In genomic region chrX:71253253-71254091, GRCh38 we compare ENCODE assay signal across 8 cellular contexts. TPM values are rescaled to one million over a fixed set of nuclear protein-coding genes. Genes with fewer than 3 reads are reported as not detected.
A peak's percentile ranks its signal among the peaks of the same experiment; 100 is the strongest.
DNase-seq lines count a peak whose midpoint lies in the region; ATAC-seq and TF ChIP-seq lines count a peak whose summit lies in the region.

No MANE protein-coding gene starts in this region.

- H3K4me3 ChIP-seq in Panc1 (ENCODE audit: low read depth in 2 of 2, low read length in 2 of 2) (peak overlapping the region; percentile 79 to 84), right atrium auricular region (peak overlapping the region; percentile 67 to 69), sigmoid colon (peak overlapping the region; percentile 53 to 70 (median 66))

- ATAC-seq in Panc1 (no peak; the same call in 1 of the 2 replicates), GM18517 (IDR thresholded peaks at IDR 0.05; ENCODE audit: unreplicated experiment) (no peak)
- ATAC-seq in activated naive CD8-positive, alpha-beta T cell treated with anti-CD3 and anti-CD28 coated beads, Interleukin-2, amount 50 U/mL, for 24 hours, result no peak

- TF ChIP-seq CTCF in Panc1 (IDR thresholded peaks at IDR 0.05) (no peak; the same call in 1 of the 2 replicates), right atrium auricular region (IDR thresholded peaks at IDR 0.05) (peak; percentile 24 to 59), sigmoid colon (IDR thresholded peaks at IDR 0.05) (peak in 1 of 4 experiments; percentile 53)

- no peaks in the 10 kb centered on the region for H3K9me3 Mint-ChIP-seq in activated naive CD8-positive, alpha-beta T cell treated with anti-CD3 and anti-CD28 coated beads, Interleukin-2, amount 50 U/mL, for 24 hours

- H3K36me3 Mint-ChIP-seq in activated naive CD8-positive, alpha-beta T cell treated with anti-CD3 and anti-CD28 coated beads, Interleukin-2, amount 50 U/mL, for 24 hours (ENCODE audit: low read depth), result peaks cover 8% of the 10 kb centered on the region

- 1 to 2% methylated on average over 35 of the region's 35 CpGs for WGBS in sigmoid colon, 2 donors

- no peaks in the 10 kb centered on the region for H3K27me3 ChIP-seq in Panc1 (ENCODE audit: control insufficient read depth, insufficient read depth, low read length)
- no peaks in the 10 kb centered on the region for H3K27me3 ChIP-seq in right atrium auricular region
- no peaks in the 10 kb centered on the region for H3K27me3 ChIP-seq in sigmoid colon

- H3K9me3 ChIP-seq in Panc1 (ENCODE audit: control insufficient read depth, insufficient read depth, low read depth, low read length) (no peaks in the 10 kb centered on the region), right atrium auricular region (no peaks in the 10 kb centered on the region), sigmoid colon (no peaks in the 10 kb centered on the region)

- H3K27ac Mint-ChIP-seq in activated naive CD8-positive, alpha-beta T cell treated with anti-CD3 and anti-CD28 coated beads, Interleukin-2, amount 50 U/mL, for 24 hours, result peak overlapping the region; percentile 88

- H3K4me3 Mint-ChIP-seq in activated naive CD8-positive, alpha-beta T cell treated with anti-CD3 and anti-CD28 coated beads, Interleukin-2, amount 50 U/mL, for 24 hours, result peak overlapping the region; percentile 88

- in situ Hi-C loops in Panc1 (cut with HindIII; ENCODE audit: low pct_unique_long_range_greater_than_20kb, low sequenced_read_pairs), result no loop called here

- CTCF ChIA-PET in Panc1 (lab: Charles Lee), result interaction anchor here (0.8 kb wide), 1 partner anchor 109 kb away, joined by 8 read pairs; the partner anchor contains the start of gene NLGN3

- BruUV-seq in Panc1 (replicated peaks; lab: Mats Ljungman, UMichigan), result no TSS peak

- H3K27ac ChIP-seq in Panc1 (ENCODE audit: low read length) (peak overlapping the region; percentile 82), right atrium auricular region (peak overlapping the region; percentile 79 to 87), sigmoid colon (peak overlapping the region; percentile 85 to 93 (median 89))

- peaks cover 32% of the 10 kb centered on the region for H3K4me1 Mint-ChIP-seq in activated naive CD8-positive, alpha-beta T cell treated with anti-CD3 and anti-CD28 coated beads, Interleukin-2, amount 50 U/mL, for 24 hours

- no peaks in the 10 kb centered on the region for H3K27me3 Mint-ChIP-seq in activated naive CD8-positive, alpha-beta T cell treated with anti-CD3 and anti-CD28 coated beads, Interleukin-2, amount 50 U/mL, for 24 hours

- POLR2A ChIA-PET in Panc1 (lab: Charles Lee), result no interaction called here

- intact Hi-C loops in Panc1 (cut with micrococcal nuclease; ENCODE audit: unreplicated experiment) (no loop called here), sigmoid colon (cut with DNase I) (loop anchor here (2.0 to 10.0 kb wide), 3 partner anchors 31 to 113 kb away; partner anchors contain the start of gene TAF1)

- DNase-seq in AG08396 (ENCODE audit: low spot score), result peak; percentile 57
- peak; percentile 32 for DNase-seq in GM19238 (ENCODE audit: insufficient read length, low spot score)
- no peak for DNase-seq in Panc1 (ENCODE audit: low read depth, low spot score)
- peak; percentile 52 for DNase-seq in activated naive CD8-positive, alpha-beta T cell treated with anti-CD3 and anti-CD28 coated beads, Interleukin-2, amount 50 U/mL, for 24 hours
- DNase-seq in right atrium auricular region (ENCODE audit: low spot score), result no peak
- DNase-seq in sigmoid colon, result no peak
- no peak for DNase-seq in DMS153 treated with DMSO at 0.1 percent for 48 hours (lab: John Stamatoyannopoulos, UW; ENCODE audit: unreplicated experiment)

- peak in 1 of 2 donors; percentile 39 for TF ChIP-seq POLR2A in sigmoid colon (IDR thresholded peaks at IDR 0.05)

- H3K4me1 ChIP-seq in Panc1 (ENCODE audit: control insufficient read depth, insufficient read depth, low read length) (peaks cover 20% of the 10 kb centered on the region), right atrium auricular region (peaks cover 0 to 15% of the 10 kb centered on the region in 2 donors), sigmoid colon (peaks cover 0 to 16% (median 12%) of the 10 kb centered on the region in 4 donors)

- no peak for TF ChIP-seq EP300 in sigmoid colon (IDR thresholded peaks at IDR 0.05)

- H3K36me3 ChIP-seq in Panc1 (ENCODE audit: control insufficient read depth, insufficient read depth, low read length) (no peaks in the 10 kb centered on the region), right atrium auricular region (peaks cover 4% of the 10 kb centered on the region), sigmoid colon (peaks cover 0 to 16% (median 0%) of the 10 kb centered on the region in 4 donors)

RNA-seq across cellular contexts. Expression of gene ZMYM3, which starts 0.5 kb away (rescaled TPM):
- total RNA-seq in Panc1 (2021; ENCODE audit: unreplicated experiment) (40.2 TPM), right atrium auricular region (10 to 100 TPM in 1 of 2 donors, 1 to 10 TPM in 1; 10.0 to 10.5 TPM), sigmoid colon (10 to 100 TPM; 12.4 to 23.5 (median 14.6) TPM)
- 35.1 TPM for polyA plus RNA-seq in Panc1 (2012; ENCODE audit: insufficient read length)
- 1 to 10 TPM; 2.4 to 9.6 (median 2.8) TPM for polyA plus RNA-seq in sigmoid colon

RNA-seq across cellular contexts. Expression of gene NONO, which starts 30.0 kb away (rescaled TPM):
- 527 TPM for total RNA-seq in Panc1 (2021; ENCODE audit: unreplicated experiment)
- polyA plus RNA-seq in Panc1 (2012; ENCODE audit: insufficient read length), result 736 TPM
- 100 to 1,000 TPM; 110 to 120 TPM for total RNA-seq in right atrium auricular region
- 100 to 1,000 TPM; 170 to 214 (median 194) TPM for total RNA-seq in sigmoid colon
- 100 to 1,000 TPM in 1 of 3 donors, 10 to 100 TPM in 2; 79.8 to 169 (median 87.1) TPM for polyA plus RNA-seq in sigmoid colon

RNA-seq across cellular contexts. Expression of gene GJB1, which starts 30.4 kb away (rescaled TPM):
- 0.28 TPM for total RNA-seq in Panc1 (2021; ENCODE audit: unreplicated experiment)
- polyA plus RNA-seq in Panc1 (2012; ENCODE audit: insufficient read length), result not detected
- total RNA-seq in right atrium auricular region, result not detected
- not detected for total RNA-seq in sigmoid colon
- 10 to 100 TPM; 12.6 to 65.6 (median 16.2) TPM for polyA plus RNA-seq in sigmoid colon

RNA-seq across cellular contexts. Expression of gene ITGB1BP2, which starts 48.1 kb away (rescaled TPM):
- 1.4 TPM for total RNA-seq in Panc1 (2021; ENCODE audit: unreplicated experiment)
- 0.71 TPM for polyA plus RNA-seq in Panc1 (2012; ENCODE audit: insufficient read length)
- 100 to 1,000 TPM; 102 to 172 TPM for total RNA-seq in right atrium auricular region
- 10 to 100 TPM in 2 of 4 donors, 1 to 10 TPM in 2; 6.3 to 14.1 (median 10.3) TPM for total RNA-seq in sigmoid colon
- polyA plus RNA-seq in sigmoid colon, result 1 to 10 TPM in 2 of 3 donors, not detected in 1; 1.2 to 3.6 TPM

Comparison
In these comparisons a context has a peak if more than half of its experiments do, and no peak if none do; other contexts are left out.
1. DNase-seq: peak in AG08396 (single experiment), GM19238 (single experiment) and activated naive CD8-positive, alpha-beta T cell treated with anti-CD3 and anti-CD28 coated beads, Interleukin-2, amount 50 U/mL, for 24 hours (single experiment); none in Panc1 (single experiment), right atrium auricular region (single experiment), sigmoid colon (single experiment) and DMS153 treated with DMSO at 0.1 percent for 48 hours (single experiment).
2. Peak in every context shown above with its lines, with median percentiles within 50 percentile points of each other: H3K27ac ChIP-seq and H3K4me3 ChIP-seq.